23 cellular contexts compared by ENCODE assay signal in the genomic region with DNA sequence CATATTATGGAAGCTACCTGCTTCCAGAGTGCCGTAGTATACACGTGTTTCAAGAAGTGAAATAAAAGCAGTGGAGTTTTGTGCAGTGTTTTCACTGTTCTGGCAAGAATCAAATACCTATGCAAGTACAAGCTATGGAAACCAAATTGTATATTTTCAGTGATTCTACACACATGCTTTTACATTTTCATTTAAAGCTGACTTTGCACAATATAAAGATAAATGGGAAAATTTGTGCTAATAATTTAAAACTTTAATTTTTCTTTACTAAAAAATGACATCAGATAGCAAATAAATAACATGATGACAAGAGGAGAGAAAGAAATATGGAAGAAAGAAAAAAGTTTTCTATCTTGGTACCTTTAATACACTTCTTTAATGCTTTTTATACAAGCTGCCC.
"Had no signal": no experiment of that assay in that cellular context is flagged by ENCODE, and none has a peak within 500 bp of the region (broad histone marks: within the 10 kb centered on the region; RNA-seq: fewer than 3 reads in every experiment).

No MANE protein-coding gene starts in this region.

- H3K4me3 Mint-ChIP-seq: dendritic cell treated with granulocyte-macrophage colony-stimulating factor and Interleukin-4, amounts not matched to agents 40 ng/mL and 50 ng/mL, for 4 days; effector memory CD8-positive, alpha-beta T cell; immature natural killer cell; stimulated activated naive B cell treated with anti-CD40 and anti-IgM and Interleukin-4, amounts not matched to agents 10 μg/mL and 1 μg/mL and 100 μg/mL, for 72 hours had no signal

- H3K9me3 ChIP-seq: esophagus muscularis mucosa, neutrophil, sigmoid colon, thoracic aorta, transverse colon had no signal

- H3K36me3 ChIP-seq: esophagus muscularis mucosa, neutrophil, sigmoid colon, thoracic aorta, transverse colon had no signal

- H3K27ac Mint-ChIP-seq: dendritic cell treated with granulocyte-macrophage colony-stimulating factor and Interleukin-4, amounts not matched to agents 40 ng/mL and 50 ng/mL, for 4 days; effector memory CD8-positive, alpha-beta T cell; immature natural killer cell; stimulated activated naive B cell treated with anti-CD40 and anti-IgM and Interleukin-4, amounts not matched to agents 10 μg/mL and 1 μg/mL and 100 μg/mL, for 72 hours; stimulated activated naive CD8-positive, alpha-beta T cell treated with anti-CD3 and anti-CD28 coated beads, Interleukin-15, amount 100 ng/mL, for 72 hours had no signal

- H3K4me3 ChIP-seq: esophagus muscularis mucosa, lung, sigmoid colon, skin epidermis, thoracic aorta, transverse colon had no signal

- DNase-seq: effector memory CD8-positive, alpha-beta T cell; foreskin fibroblast; immature natural killer cell; kidney; left colon; left ventricle myocardium superior; mesendoderm; naive B cell; posterior cingulate gyrus; sigmoid colon; stimulated activated CD4-positive, alpha-beta T cell treated with anti-CD3 and anti-CD28 coated beads, Interleukin-2, amount 100 ng/mL, for 24 hours; stimulated activated CD4-positive, alpha-beta T cell treated with anti-CD3 and anti-CD28 coated beads, Interleukin-4, amount 100 ng/mL, for 4 hours; stimulated activated naive B cell treated with anti-CD40 and anti-IgM and Interleukin-4, amounts not matched to agents 10 μg/mL and 1 μg/mL and 100 μg/mL, for 72 hours; stimulated activated naive CD8-positive, alpha-beta T cell treated with anti-CD3 and anti-CD28 coated beads, Interleukin-15, amount 100 ng/mL, for 72 hours; transverse colon had no signal

- FAIRE-seq: colon, kidney had no signal

- H3K27me3 Mint-ChIP-seq: naive B cell; stimulated activated naive B cell treated with anti-CD40 and anti-IgM and Interleukin-4, amounts not matched to agents 10 μg/mL and 1 μg/mL and 100 μg/mL, for 72 hours; stimulated activated naive CD8-positive, alpha-beta T cell treated with anti-CD3 and anti-CD28 coated beads, Interleukin-15, amount 100 ng/mL, for 72 hours had no signal

- ATAC-seq: effector memory CD8-positive, alpha-beta T cell; left colon; left ventricle myocardium superior; stimulated activated naive B cell treated with anti-CD40 and anti-IgM and Interleukin-4, amounts not matched to agents 10 μg/mL and 1 μg/mL and 100 μg/mL, for 72 hours; stimulated activated naive CD8-positive, alpha-beta T cell treated with anti-CD3 and anti-CD28 coated beads, Interleukin-15, amount 100 ng/mL, for 72 hours had no signal

- H3K9me3 Mint-ChIP-seq: dendritic cell treated with granulocyte-macrophage colony-stimulating factor and Interleukin-4, amounts not matched to agents 40 ng/mL and 50 ng/mL, for 4 days; effector memory CD8-positive, alpha-beta T cell; immature natural killer cell; stimulated activated naive B cell treated with anti-CD40 and anti-IgM and Interleukin-4, amounts not matched to agents 10 μg/mL and 1 μg/mL and 100 μg/mL, for 72 hours; stimulated activated naive CD8-positive, alpha-beta T cell treated with anti-CD3 and anti-CD28 coated beads, Interleukin-15, amount 100 ng/mL, for 72 hours had no signal

- H3K27ac ChIP-seq: epithelial cell of prostate, neutrophil, sigmoid colon had no signal

- H3K36me3 Mint-ChIP-seq: immature natural killer cell; stimulated activated naive B cell treated with anti-CD40 and anti-IgM and Interleukin-4, amounts not matched to agents 10 μg/mL and 1 μg/mL and 100 μg/mL, for 72 hours had no signal

- H3K27me3 ChIP-seq: esophagus muscularis mucosa, sigmoid colon, transverse colon had no signal
